Comparison of ENCODE assay signal across 14 cellular contexts in genomic region chr1:15786581-15786980, GRCh38. TPM values are rescaled to one million over a fixed set of nuclear protein-coding genes. Genes with fewer than 3 reads are reported as not detected.
DNase-seq lines count a peak whose midpoint lies in the region; ATAC-seq and TF ChIP-seq lines count a peak whose summit lies in the region.
"Had no signal": no experiment of that assay in that cellular context is flagged by ENCODE, and none has a peak within 500 bp of the region (broad histone marks: within the 10 kb centered on the region; RNA-seq: fewer than 3 reads in every experiment).

No MANE protein-coding gene starts in this region.

- H3K27ac ChIP-seq in lower lobe of right lung, result no peak overlapping the region
- H3K27ac ChIP-seq in tibial artery, result peak overlapping the region; percentile 69

- TF ChIP-seq CTCF in lower lobe of right lung (IDR thresholded peaks at IDR 0.05), result no peak
- TF ChIP-seq CTCF in tibial artery (IDR thresholded peaks at IDR 0.05), result no peak

- H3K4me3 ChIP-seq in lower lobe of right lung (no peak overlapping the region), tibial artery (no peak overlapping the region)

- intact Hi-C loops in lower lobe of right lung (cut with DNase I), result no loop called here
- intact Hi-C loops in tibial artery (cut with DNase I; ENCODE audit: low total_unique reads), result no loop called here

- H3K4me1 ChIP-seq in lower lobe of right lung (peaks cover 10% of the 10 kb centered on the region), tibial artery (peaks cover 0 to 53% (median 18%) of the 10 kb centered on the region in 4 donors)

- H3K27me3 ChIP-seq in lower lobe of right lung (ENCODE audit: low read depth) (no peaks in the 10 kb centered on the region), tibial artery (no peaks in the 10 kb centered on the region)

- H3K9me3 ChIP-seq in lower lobe of right lung (no peaks in the 10 kb centered on the region), tibial artery (no peaks in the 10 kb centered on the region)

- H3K36me3 ChIP-seq in lower lobe of right lung (peaks cover 6% of the 10 kb centered on the region), tibial artery (peaks cover 32 to 47% (median 40%) of the 10 kb centered on the region in 3 donors)

- DNase-seq in HT1080 (ENCODE audit: low read depth) (peak; percentile 52), cerebellum (ENCODE audit: low spot score) (peak; percentile 50), lower lobe of right lung (no peak), tibial artery (peak; percentile 68 to 91), NCI-H2081 treated with DMSO at 0.1 percent for 48 hours (lab: John Stamatoyannopoulos, UW) (no peak), GDM1 (lab: John Stamatoyannopoulos, UW) (no peak)
- DNase-seq: activated naive CD8-positive, alpha-beta T cell treated with anti-CD3 and anti-CD28 coated beads, Interleukin-2, amount 10 ng/mL, durations not matched to agents 7 days and 5 days; Calu3; MV-4-11; posterior cingulate gyrus; stimulated activated naive CD4-positive, alpha-beta T cell had no signal

- ATAC-seq in lower lobe of right lung (peak; percentile 20 to 31), HG03095 (IDR thresholded peaks at IDR 0.05; ENCODE audit: unreplicated experiment) (no peak)

RNA-seq across cellular contexts. Expression of gene UQCRHL, which starts 20.9 kb away (rescaled TPM):
- total RNA-seq in HT1080 (2014; rRNA removed; shearing (Covaris generic)), result 12.4 and 31.0 TPM in 2 replicates
- polyA plus RNA-seq in HT1080 (2015; cell fraction: cytosol; rRNA removed), result 4.0 and 6.9 TPM in 2 replicates
- polyA plus RNA-seq in HT1080 (2015; cell fraction: nucleus; rRNA removed), result 0.84 and 1.4 TPM in 2 replicates
- total RNA-seq in cerebellum, result 2.6 TPM
- total RNA-seq in lower lobe of right lung, result 1.1 TPM

RNA-seq across cellular contexts. Expression of gene FBLIM1, which starts 28.0 kb away (rescaled TPM):
- total RNA-seq in HT1080 (2014; rRNA removed; shearing (Covaris generic)), result 80.6 and 82.6 TPM in 2 replicates
- 54.9 and 56.2 TPM in 2 replicates for polyA plus RNA-seq in HT1080 (2015; cell fraction: cytosol; rRNA removed)
- polyA plus RNA-seq in HT1080 (2015; cell fraction: nucleus; rRNA removed), result 50.8 and 68.3 TPM in 2 replicates
- total RNA-seq in cerebellum (8.9 TPM), lower lobe of right lung (20.1 TPM)

RNA-seq across cellular contexts. Expression of gene TMEM82, which starts 44.3 kb away (rescaled TPM):
- total RNA-seq in HT1080 (2014; rRNA removed; shearing (Covaris generic)), result not detected in 2 replicates
- not detected in 2 replicates for polyA plus RNA-seq in HT1080 (2015; cell fraction: cytosol; rRNA removed)
- not detected in 2 replicates for polyA plus RNA-seq in HT1080 (2015; cell fraction: nucleus; rRNA removed)
- not detected for total RNA-seq in cerebellum
- total RNA-seq in lower lobe of right lung, result not detected
- total RNA-seq: activated naive CD8-positive, alpha-beta T cell treated with anti-CD3 and anti-CD28 coated beads, Interleukin-2, amount 10 ng/mL, durations not matched to agents 7 days and 5 days; Calu3; glomerular endothelial cell; lower leg skin had no signal

RNA-seq across cellular contexts. Expression of gene SLC25A34, which starts 50.5 kb away (rescaled TPM):
- 0.07 and 0.16 TPM in 2 replicates for total RNA-seq in HT1080 (2014; rRNA removed; shearing (Covaris generic))
- polyA plus RNA-seq in HT1080 (2015; cell fraction: cytosol; rRNA removed), result 0.02 TPM in 1 of 2 replicates, not detected in the other
- polyA plus RNA-seq in HT1080 (2015; cell fraction: nucleus; rRNA removed), result 1.4 and 2.3 TPM in 2 replicates
- 2.4 TPM for total RNA-seq in cerebellum
- 3.5 TPM for total RNA-seq in lower lobe of right lung

Comparison
In these comparisons a context has a peak if more than half of its experiments do, and no peak if none do; other contexts are left out.
1. DNase-seq: peak in HT1080 (single experiment), cerebellum (single experiment) and tibial artery (2 of 2); none in lower lobe of right lung (single experiment), NCI-H2081 treated with DMSO at 0.1 percent for 48 hours (single experiment) and GDM1 (single experiment).